22 cellular contexts compared by ENCODE assay signal in genomic region chr5:172701336-172702061, GRCh38.
DNase-seq lines count a peak whose midpoint lies in the region; ATAC-seq and TF ChIP-seq lines count a peak whose summit lies in the region.
"Had no signal": no experiment of that assay in that cellular context is flagged by ENCODE, and none has a peak within 500 bp of the region (broad histone marks: within the 10 kb centered on the region; RNA-seq: fewer than 3 reads in every experiment).

No MANE protein-coding gene starts in this region.

- H3K27me3 ChIP-seq in NT2/D1 (ENCODE audit: insufficient read depth, insufficient read length) = peaks cover 7% of the 10 kb centered on the region
- no peaks in the 10 kb centered on the region for H3K27me3 ChIP-seq in upper lobe of right lung
- H3K27me3 ChIP-seq in CD8-positive, alpha-beta memory T cell (ENCODE audit: insufficient read depth, low read length, poor library complexity, severe bottlenecking) = peaks cover 5% of the 10 kb centered on the region
- H3K27me3 ChIP-seq in BE2C = 0 out of 2 replicates have a peak, but pooled peaks cover 5% of the 10 kb centered on the region
- H3K27me3 ChIP-seq: right lobe of liver, testis had no signal

- no peak overlapping the region for H3K4me3 ChIP-seq in NT2/D1 (ENCODE audit: insufficient read length, low read depth)
- H3K4me3 ChIP-seq in upper lobe of right lung = no peak overlapping the region
- H3K4me3 ChIP-seq in CD8-positive, alpha-beta memory T cell (ENCODE audit: low read length) = no peak overlapping the region
- H3K4me3 ChIP-seq in BE2C (ENCODE audit: low read depth, low read length) = no peak overlapping the region
- H3K4me3 ChIP-seq: esophagus muscularis mucosa, right lobe of liver, testis had no signal

- H3K9ac ChIP-seq in NT2/D1 (ENCODE audit: insufficient read length, low read depth) = peak overlapping the region; percentile 32
- H3K9ac ChIP-seq: KMS-11 had no signal

- H3K4me3 Mint-ChIP-seq in effector memory CD8-positive, alpha-beta T cell = no peak overlapping the region
- H3K4me3 Mint-ChIP-seq in CD8-positive, alpha-beta memory T cell = peak overlapping the region in 1 of 7 donors; percentile 70
- H3K4me3 Mint-ChIP-seq: activated CD8-positive, alpha-beta memory T cell treated with anti-CD3 and anti-CD28 coated beads, Interleukin-2, amount 10 ng/mL, durations not matched to agents 7 days and 5 days; memory B cell; T-helper 17 cell had no signal

- TF ChIP-seq CTCF in upper lobe of right lung (IDR thresholded peaks at IDR 0.05) = no peak
- no peak for TF ChIP-seq CTCF in BE2C (IDR thresholded peaks at IDR 0.05; ENCODE audit: low read depth, low read length)

- H3K27me3 Mint-ChIP-seq in effector memory CD8-positive, alpha-beta T cell = peaks cover 44 to 46% of the 10 kb centered on the region in 2 donors
- peaks cover 24 to 51% of the 10 kb centered on the region in 2 donors for H3K27me3 Mint-ChIP-seq in CD8-positive, alpha-beta memory T cell

- peaks cover 17 to 24% of the 10 kb centered on the region in 2 donors for H3K4me1 Mint-ChIP-seq in effector memory CD8-positive, alpha-beta T cell (ENCODE audit: low read depth in 2 of 2)
- peaks cover 17 to 25% (median 22%) of the 10 kb centered on the region in 3 donors for H3K4me1 Mint-ChIP-seq in CD8-positive, alpha-beta memory T cell

- DNase-seq in NOMO-1 (lab: John Stamatoyannopoulos, UW; ENCODE audit: unreplicated experiment in 2 of 2) = peak; percentile 29 to 41
- no peak for DNase-seq in NOMO-1 treated with dmso at 0.1 percent for 144 hours (lab: John Stamatoyannopoulos, UW; ENCODE audit: unreplicated experiment)
- DNase-seq in NT2/D1 (ENCODE audit: low read depth, low spot score) = no peak
- no peak for DNase-seq in effector memory CD8-positive, alpha-beta T cell
- no peak for DNase-seq in upper lobe of right lung
- DNase-seq in CD8-positive, alpha-beta memory T cell = no peak
- no peak for DNase-seq in BE2C
- DNase-seq: activated CD8-positive, alpha-beta memory T cell treated with anti-CD3 and anti-CD28 coated beads, Interleukin-2, amount 10 ng/mL, durations not matched to agents 7 days and 5 days; activated naive CD4-positive, alpha-beta T cell; NCI-H187; NCI-H510A treated with DMSO at 0.1 percent for 48 hours; stimulated activated CD4-positive, alpha-beta T cell treated with anti-CD3 and anti-CD28 coated beads, Interleukin-2, amount 100 ng/mL, for 24 hours; stimulated activated CD8-positive, alpha-beta memory T cell treated with anti-CD3 and anti-CD28 coated beads, Interleukin-4, amount 100 ng/mL, for 48 hours; T-helper 17 cell; testis had no signal

- H3K9me3 Mint-ChIP-seq in effector memory CD8-positive, alpha-beta T cell = no peaks in the 10 kb centered on the region
- peaks cover 0 to 2% (median 0%) of the 10 kb centered on the region in 5 donors for H3K9me3 Mint-ChIP-seq in CD8-positive, alpha-beta memory T cell
- H3K9me3 Mint-ChIP-seq: memory B cell had no signal

- intact Hi-C loops in upper lobe of right lung (cut with DNase I) = no loop called here

- H3K4me1 ChIP-seq in NT2/D1 (ENCODE audit: insufficient read depth, insufficient read length) (peaks cover 16% of the 10 kb centered on the region), upper lobe of right lung (peaks cover 18% of the 10 kb centered on the region), BE2C (no peaks in the 10 kb centered on the region; the same call in 1 of the 2 replicates)
- H3K4me1 ChIP-seq in CD8-positive, alpha-beta memory T cell (ENCODE audit: insufficient read depth, low read length) = peaks cover 14% of the 10 kb centered on the region

- H3K36me3 ChIP-seq in NT2/D1 (ENCODE audit: insufficient read depth, insufficient read length, low read length) = no peaks in the 10 kb centered on the region
- H3K36me3 ChIP-seq in upper lobe of right lung = no peaks in the 10 kb centered on the region
- no peaks in the 10 kb centered on the region for H3K36me3 ChIP-seq in CD8-positive, alpha-beta memory T cell (ENCODE audit: insufficient read depth, low read length)
- H3K36me3 ChIP-seq in BE2C = no peaks in the 10 kb centered on the region
- H3K36me3 ChIP-seq: esophagus muscularis mucosa, neutrophil, right lobe of liver had no signal

- CTCF ChIA-PET in CD8-positive, alpha-beta memory T cell (lab: Charles Lee) = interaction anchor here (0.8 to 2.5 kb wide), 7 partner anchors 11 to 257 kb away, joined by 3 to 7 read pairs (median 5); no protein-coding TSS in a partner anchor

- POLR2A ChIA-PET in CD8-positive, alpha-beta memory T cell (lab: Charles Lee) = no interaction called here

- H3K27ac ChIP-seq in upper lobe of right lung = no peak overlapping the region
- no peak overlapping the region for H3K27ac ChIP-seq in CD8-positive, alpha-beta memory T cell (ENCODE audit: low read depth, low read length)
- H3K27ac ChIP-seq: KMS-11, neutrophil, right lobe of liver, testis had no signal

- peaks cover 6% of the 10 kb centered on the region for H3K36me3 Mint-ChIP-seq in effector memory CD8-positive, alpha-beta T cell (ENCODE audit: insufficient read depth)
- peaks cover 0 to 2% (median 0%) of the 10 kb centered on the region in 3 donors for H3K36me3 Mint-ChIP-seq in CD8-positive, alpha-beta memory T cell
- H3K36me3 Mint-ChIP-seq: activated CD8-positive, alpha-beta memory T cell treated with anti-CD3 and anti-CD28 coated beads, Interleukin-2, amount 10 ng/mL, durations not matched to agents 7 days and 5 days had no signal

- peak; percentile 45 for ATAC-seq in effector memory CD8-positive, alpha-beta T cell (replicated peaks)
- ATAC-seq in upper lobe of right lung (peak; percentile 4), HG02970 (IDR thresholded peaks at IDR 0.05; ENCODE audit: low FRiP score, unreplicated experiment) (no peak)
- ATAC-seq: activated CD4-positive, CD25-positive, alpha-beta regulatory T cell treated with anti-CD3 and anti-CD28 coated beads, Interleukin-2, amount 50 U/mL, for 24 hours; activated CD8-positive, alpha-beta memory T cell treated with anti-CD3 and anti-CD28 coated beads, Interleukin-2, amount 10 ng/mL, durations not matched to agents 7 days and 5 days; right lobe of liver; T-helper 17 cell had no signal

- H3K9me3 ChIP-seq in NT2/D1 (ENCODE audit: insufficient read depth, low read length) (no peaks in the 10 kb centered on the region), upper lobe of right lung (no peaks in the 10 kb centered on the region), BE2C (no peaks in the 10 kb centered on the region)
- H3K9me3 ChIP-seq in CD8-positive, alpha-beta memory T cell (ENCODE audit: low read length) = no peaks in the 10 kb centered on the region
- H3K9me3 ChIP-seq: esophagus muscularis mucosa, neutrophil, right lobe of liver, testis had no signal

- H3K27ac Mint-ChIP-seq in effector memory CD8-positive, alpha-beta T cell = no peak overlapping the region
- peak overlapping the region in 1 of 8 donors; percentile 50 for H3K27ac Mint-ChIP-seq in CD8-positive, alpha-beta memory T cell
- H3K27ac Mint-ChIP-seq: activated CD8-positive, alpha-beta memory T cell treated with anti-CD3 and anti-CD28 coated beads, Interleukin-2, amount 10 ng/mL, durations not matched to agents 7 days and 5 days; memory B cell; T-helper 17 cell had no signal

Comparison
In these comparisons a context has a peak if more than half of its experiments do, and no peak if none do; other contexts are left out.
1. DNase-seq: peak in NOMO-1 (2 of 2); none in NOMO-1 treated with dmso at 0.1 percent for 144 hours (single experiment), NT2/D1 (single experiment), effector memory CD8-positive, alpha-beta T cell (0 of 3), upper lobe of right lung (single experiment), CD8-positive, alpha-beta memory T cell (0 of 5) and BE2C (single experiment).